1 cellular context compared by ENCODE assay signal in genomic region chr6:15522856-15523529, GRCh38.
TF ChIP-seq lines count a peak whose summit lies in the region.

No MANE protein-coding gene starts in this region.

TF ChIP-seq in K562, 482 proteins besides CTCF, POLR2A, EP300 and RAD21 (continued from another document):
- TF ChIP-seq, protein P1, sequence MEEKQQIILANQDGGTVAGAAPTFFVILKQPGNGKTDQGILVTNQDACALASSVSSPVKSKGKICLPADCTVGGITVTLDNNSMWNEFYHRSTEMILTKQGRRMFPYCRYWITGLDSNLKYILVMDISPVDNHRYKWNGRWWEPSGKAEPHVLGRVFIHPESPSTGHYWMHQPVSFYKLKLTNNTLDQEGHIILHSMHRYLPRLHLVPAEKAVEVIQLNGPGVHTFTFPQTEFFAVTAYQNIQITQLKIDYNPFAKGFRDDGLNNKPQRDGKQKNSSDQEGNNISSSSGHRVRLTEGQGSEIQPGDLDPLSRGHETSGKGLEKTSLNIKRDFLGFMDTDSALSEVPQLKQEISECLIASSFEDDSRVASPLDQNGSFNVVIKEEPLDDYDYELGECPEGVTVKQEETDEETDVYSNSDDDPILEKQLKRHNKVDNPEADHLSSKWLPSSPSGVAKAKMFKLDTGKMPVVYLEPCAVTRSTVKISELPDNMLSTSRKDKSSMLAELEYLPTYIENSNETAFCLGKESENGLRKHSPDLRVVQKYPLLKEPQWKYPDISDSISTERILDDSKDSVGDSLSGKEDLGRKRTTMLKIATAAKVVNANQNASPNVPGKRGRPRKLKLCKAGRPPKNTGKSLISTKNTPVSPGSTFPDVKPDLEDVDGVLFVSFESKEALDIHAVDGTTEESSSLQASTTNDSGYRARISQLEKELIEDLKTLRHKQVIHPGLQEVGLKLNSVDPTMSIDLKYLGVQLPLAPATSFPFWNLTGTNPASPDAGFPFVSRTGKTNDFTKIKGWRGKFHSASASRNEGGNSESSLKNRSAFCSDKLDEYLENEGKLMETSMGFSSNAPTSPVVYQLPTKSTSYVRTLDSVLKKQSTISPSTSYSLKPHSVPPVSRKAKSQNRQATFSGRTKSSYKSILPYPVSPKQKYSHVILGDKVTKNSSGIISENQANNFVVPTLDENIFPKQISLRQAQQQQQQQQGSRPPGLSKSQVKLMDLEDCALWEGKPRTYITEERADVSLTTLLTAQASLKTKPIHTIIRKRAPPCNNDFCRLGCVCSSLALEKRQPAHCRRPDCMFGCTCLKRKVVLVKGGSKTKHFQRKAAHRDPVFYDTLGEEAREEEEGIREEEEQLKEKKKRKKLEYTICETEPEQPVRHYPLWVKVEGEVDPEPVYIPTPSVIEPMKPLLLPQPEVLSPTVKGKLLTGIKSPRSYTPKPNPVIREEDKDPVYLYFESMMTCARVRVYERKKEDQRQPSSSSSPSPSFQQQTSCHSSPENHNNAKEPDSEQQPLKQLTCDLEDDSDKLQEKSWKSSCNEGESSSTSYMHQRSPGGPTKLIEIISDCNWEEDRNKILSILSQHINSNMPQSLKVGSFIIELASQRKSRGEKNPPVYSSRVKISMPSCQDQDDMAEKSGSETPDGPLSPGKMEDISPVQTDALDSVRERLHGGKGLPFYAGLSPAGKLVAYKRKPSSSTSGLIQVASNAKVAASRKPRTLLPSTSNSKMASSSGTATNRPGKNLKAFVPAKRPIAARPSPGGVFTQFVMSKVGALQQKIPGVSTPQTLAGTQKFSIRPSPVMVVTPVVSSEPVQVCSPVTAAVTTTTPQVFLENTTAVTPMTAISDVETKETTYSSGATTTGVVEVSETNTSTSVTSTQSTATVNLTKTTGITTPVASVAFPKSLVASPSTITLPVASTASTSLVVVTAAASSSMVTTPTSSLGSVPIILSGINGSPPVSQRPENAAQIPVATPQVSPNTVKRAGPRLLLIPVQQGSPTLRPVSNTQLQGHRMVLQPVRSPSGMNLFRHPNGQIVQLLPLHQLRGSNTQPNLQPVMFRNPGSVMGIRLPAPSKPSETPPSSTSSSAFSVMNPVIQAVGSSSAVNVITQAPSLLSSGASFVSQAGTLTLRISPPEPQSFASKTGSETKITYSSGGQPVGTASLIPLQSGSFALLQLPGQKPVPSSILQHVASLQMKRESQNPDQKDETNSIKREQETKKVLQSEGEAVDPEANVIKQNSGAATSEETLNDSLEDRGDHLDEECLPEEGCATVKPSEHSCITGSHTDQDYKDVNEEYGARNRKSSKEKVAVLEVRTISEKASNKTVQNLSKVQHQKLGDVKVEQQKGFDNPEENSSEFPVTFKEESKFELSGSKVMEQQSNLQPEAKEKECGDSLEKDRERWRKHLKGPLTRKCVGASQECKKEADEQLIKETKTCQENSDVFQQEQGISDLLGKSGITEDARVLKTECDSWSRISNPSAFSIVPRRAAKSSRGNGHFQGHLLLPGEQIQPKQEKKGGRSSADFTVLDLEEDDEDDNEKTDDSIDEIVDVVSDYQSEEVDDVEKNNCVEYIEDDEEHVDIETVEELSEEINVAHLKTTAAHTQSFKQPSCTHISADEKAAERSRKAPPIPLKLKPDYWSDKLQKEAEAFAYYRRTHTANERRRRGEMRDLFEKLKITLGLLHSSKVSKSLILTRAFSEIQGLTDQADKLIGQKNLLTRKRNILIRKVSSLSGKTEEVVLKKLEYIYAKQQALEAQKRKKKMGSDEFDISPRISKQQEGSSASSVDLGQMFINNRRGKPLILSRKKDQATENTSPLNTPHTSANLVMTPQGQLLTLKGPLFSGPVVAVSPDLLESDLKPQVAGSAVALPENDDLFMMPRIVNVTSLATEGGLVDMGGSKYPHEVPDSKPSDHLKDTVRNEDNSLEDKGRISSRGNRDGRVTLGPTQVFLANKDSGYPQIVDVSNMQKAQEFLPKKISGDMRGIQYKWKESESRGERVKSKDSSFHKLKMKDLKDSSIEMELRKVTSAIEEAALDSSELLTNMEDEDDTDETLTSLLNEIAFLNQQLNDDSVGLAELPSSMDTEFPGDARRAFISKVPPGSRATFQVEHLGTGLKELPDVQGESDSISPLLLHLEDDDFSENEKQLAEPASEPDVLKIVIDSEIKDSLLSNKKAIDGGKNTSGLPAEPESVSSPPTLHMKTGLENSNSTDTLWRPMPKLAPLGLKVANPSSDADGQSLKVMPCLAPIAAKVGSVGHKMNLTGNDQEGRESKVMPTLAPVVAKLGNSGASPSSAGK (IDR thresholded peaks at IDR 0.05): peak; percentile 10; the same call in 1 of the 2 replicates
- TF ChIP-seq POLR2G (IDR thresholded peaks at IDR 0.05; ENCODE audit: low read depth, low read length) (0 out of 2 replicates have a peak, but pooled peaks have one; percentile 25), EP400 (IDR thresholded peaks at IDR 0.05) (no peak)
